In genomic region chr22:38773363-38773946, GRCh38 we compare ENCODE assay signal across 22 cellular contexts. TPM values are rescaled to one million over a fixed set of nuclear protein-coding genes. Genes with fewer than 3 reads are reported as not detected.
DNase-seq lines count a peak whose midpoint lies in the region; ATAC-seq, FAIRE-seq and TF ChIP-seq lines count a peak whose summit lies in the region.
"Had no signal": no experiment of that assay in that cellular context is flagged by ENCODE, and none has a peak within 500 bp of the region (broad histone marks: within the 10 kb centered on the region; RNA-seq: fewer than 3 reads in every experiment).

No MANE protein-coding gene starts in this region.

- TF ChIP-seq RAD21 in HepG2 (CRISPR knock-in tag; IDR thresholded peaks at IDR 0.05), result no peak

- TF ChIP-seq POLR2A in gastroesophageal sphincter (IDR thresholded peaks at IDR 0.05), result no peak
- TF ChIP-seq POLR2A in HepG2 (IDR thresholded peaks at IDR 0.05; ENCODE audit: insufficient read depth in 1 of 2, low read depth in 2 of 2, low read length in 2 of 2), result no peak

- peaks cover 17% of the 10 kb centered on the region for H3K27me3 Mint-ChIP-seq in astrocyte (ENCODE audit: low read depth, unreplicated experiment)
- H3K27me3 Mint-ChIP-seq: B cell; CD4-positive, alpha-beta T cell had no signal

- H3K27ac Mint-ChIP-seq in astrocyte (ENCODE audit: unreplicated experiment), result peak overlapping the region; percentile 28
- H3K27ac Mint-ChIP-seq: B cell; CD4-positive, alpha-beta T cell; CD8-positive, alpha-beta T cell had no signal

- in situ Hi-C loops in HepG2 (cut with HindIII; ENCODE audit: extremely low pct_ligation_motif_present, low pct_unique_long_range_greater_than_20kb), result no loop called here

- intact Hi-C loops in HepG2 (cut with micrococcal nuclease; ENCODE audit: unreplicated experiment), result no loop called here

- no peak for TF ChIP-seq CTCF in HEK293 (tag by site-specific recombination; IDR thresholded peaks at IDR 0.05)
- TF ChIP-seq CTCF in astrocyte (IDR thresholded peaks at IDR 0.05; ENCODE audit: insufficient read depth, low read depth, low read length), result no peak
- TF ChIP-seq CTCF in bronchial epithelial cell (IDR thresholded peaks at IDR 0.05; ENCODE audit: insufficient read depth, low read length, severe bottlenecking), result no peak
- TF ChIP-seq CTCF in gastroesophageal sphincter (IDR thresholded peaks at IDR 0.05), result no peak
- no peak for TF ChIP-seq CTCF in HepG2 (CRISPR knock-in tag; IDR thresholded peaks at IDR 0.05)

- H3K4me2 ChIP-seq in astrocyte (ENCODE audit: low read length) (no peak overlapping the region), HepG2 (ENCODE audit: low read depth, low read length) (no peak overlapping the region)

- H3K4me3 ChIP-seq in HEK293 (ENCODE audit: low read depth, low read length) (no peak overlapping the region), astrocyte (ENCODE audit: insufficient read depth, low read depth, low read length) (no peak overlapping the region), bronchial epithelial cell (ENCODE audit: low read depth, low read length) (no peak overlapping the region), gastroesophageal sphincter (no peak overlapping the region), HepG2 (replicated peaks in 1 of 3; ENCODE audit: insufficient read depth in 1 of 3, low read depth in 2 of 3, low read length in 3 of 3) (no peak overlapping the region)
- H3K4me3 ChIP-seq: BLaER1 treated with 17β-estradiol and CSF1 and Interleukin-3, amounts not matched to agents 10 nM and 100 nM had no signal

- H3K4me1 Mint-ChIP-seq in astrocyte (ENCODE audit: low read depth, unreplicated experiment), result no peaks in the 10 kb centered on the region

- TF ChIP-seq EP300 in gastroesophageal sphincter (IDR thresholded peaks at IDR 0.05), result no peak
- no peak for TF ChIP-seq EP300 in HepG2 (IDR thresholded peaks at IDR 0.05; ENCODE audit: low read depth in 2 of 2, low read length in 2 of 2)
- no peak for TF ChIP-seq EP300 in HepG2 (CRISPR knock-in tag; IDR thresholded peaks at IDR 0.05; ENCODE audit: borderline replicate concordance)

- H3K79me2 ChIP-seq in astrocyte (ENCODE audit: insufficient read depth, low read length) (no peaks in the 10 kb centered on the region), HepG2 (ENCODE audit: insufficient read depth, low read length) (no peaks in the 10 kb centered on the region)

- no peak overlapping the region for H3K27ac ChIP-seq in HEK293 (ENCODE audit: extremely low read depth, low read depth, low read length)
- H3K27ac ChIP-seq in astrocyte (ENCODE audit: low read depth, low read length), result no peak overlapping the region
- no peak overlapping the region for H3K27ac ChIP-seq in gastroesophageal sphincter
- no peak overlapping the region for H3K27ac ChIP-seq in HepG2 (ENCODE audit: extremely low read length, insufficient read depth, low read length)
- H3K27ac ChIP-seq: BLaER1 treated with 17β-estradiol and CSF1 and Interleukin-3, amounts not matched to agents 10 nM and 100 nM; C4-2B had no signal

- no TSS peak for BruUV-seq in HepG2 (replicated peaks; lab: Mats Ljungman, UMichigan)

- ATAC-seq in gastroesophageal sphincter, result no peak
- ATAC-seq in HepG2, result no peak
- ATAC-seq: CD8-positive, alpha-beta T cell had no signal

- H3K36me3 ChIP-seq in HEK293 (ENCODE audit: control insufficient read depth in 2 of 2, insufficient read depth in 1 of 2, low read length in 2 of 2) (no peaks in the 10 kb centered on the region), astrocyte (ENCODE audit: insufficient read depth, low read length) (no peaks in the 10 kb centered on the region), bronchial epithelial cell (ENCODE audit: control insufficient read depth, insufficient read depth, low read length) (no peaks in the 10 kb centered on the region), gastroesophageal sphincter (peaks cover 0 to 14% of the 10 kb centered on the region in 2 donors), HepG2 (replicated peaks in 1 of 2; ENCODE audit: control insufficient read depth in 1 of 2, insufficient read depth in 2 of 2, low read length in 2 of 2) (no peaks in the 10 kb centered on the region)

- H3K4me3 Mint-ChIP-seq in astrocyte (ENCODE audit: unreplicated experiment), result no peak overlapping the region
- H3K4me3 Mint-ChIP-seq: B cell; CD4-positive, alpha-beta T cell; CD8-positive, alpha-beta T cell had no signal

- POLR2A ChIA-PET in HEK293 (lab: Yijun Ruan, JAX), result no interaction called here
- POLR2A ChIA-PET in HepG2 (lab: Yijun Ruan, JAX), result no interaction called here

- WGBS in gastroesophageal sphincter (ENCODE audit: low coverage in 1 of 2), 2 donors, result 86 to 96% methylated on average over 4 of the region's 4 CpGs
- 46% methylated on average over 4 of the region's 4 CpGs for WGBS in HepG2 (ENCODE audit: low lambda C conversion rate)

- no peak for DNase-seq in astrocyte (ENCODE audit: low read depth)
- no peak for DNase-seq in bronchial epithelial cell (ENCODE audit: low read depth)
- DNase-seq in GOT3 (lab: John Stamatoyannopoulos, UW), result no peak
- DNase-seq in NCI-H510A (lab: John Stamatoyannopoulos, UW), result no peak
- no peak for DNase-seq in HepG2 (ENCODE audit: low spot score)
- DNase-seq: 8988T; AML-193; Caco-2; Calu3; CD4-positive, alpha-beta T cell; CD8-positive, alpha-beta T cell; DMS79 treated with DMSO at 0.1 percent for 48 hours; GF-D8 had no signal

- H2AFZ ChIP-seq in astrocyte (ENCODE audit: low read depth, low read length), result no peak overlapping the region
- no peak overlapping the region for H2AFZ ChIP-seq in HepG2 (ENCODE audit: low read length)

- H4K20me1 ChIP-seq in astrocyte (ENCODE audit: insufficient read depth, low read length) (no peaks in the 10 kb centered on the region), HepG2 (ENCODE audit: insufficient read depth, low read length) (no peaks in the 10 kb centered on the region)

- no peaks in the 10 kb centered on the region for H3K9me3 ChIP-seq in HEK293 (ENCODE audit: control insufficient read depth, insufficient read depth, low read depth, low read length)
- H3K9me3 ChIP-seq in astrocyte (ENCODE audit: insufficient read depth, low read depth, low read length), result no peaks in the 10 kb centered on the region
- H3K9me3 ChIP-seq in gastroesophageal sphincter, result no peaks in the 10 kb centered on the region
- no peaks in the 10 kb centered on the region for H3K9me3 ChIP-seq in HepG2 (ENCODE audit: low read length)
- H3K9me3 ChIP-seq: BLaER1 treated with 17β-estradiol and CSF1 and Interleukin-3, amounts not matched to agents 10 nM and 100 nM; Caco-2 had no signal

- H3K36me3 Mint-ChIP-seq in astrocyte (ENCODE audit: low read depth, unreplicated experiment), result no peaks in the 10 kb centered on the region

- CTCF ChIA-PET in HEK293 (lab: Yijun Ruan, JAX) (interaction anchor here (0.9 kb wide), 1 partner anchor 97 kb away, joined by 3 read pairs; no protein-coding TSS in a partner anchor), HepG2 (lab: Yijun Ruan, JAX; ENCODE audit: low intra/inter-chr PET ratio, low total read pairs) (no interaction called here)

- H3K9ac ChIP-seq in astrocyte (ENCODE audit: low read length) (no peak overlapping the region), HepG2 (ENCODE audit: insufficient read depth, low read depth, low read length) (no peak overlapping the region)
- H3K9ac ChIP-seq: BLaER1 treated with 17β-estradiol and CSF1 and Interleukin-3, amounts not matched to agents 10 nM and 100 nM had no signal

- H3K27me3 ChIP-seq in astrocyte (ENCODE audit: insufficient read depth, low read length), result no peaks in the 10 kb centered on the region
- no peaks in the 10 kb centered on the region for H3K27me3 ChIP-seq in bronchial epithelial cell (ENCODE audit: control insufficient read depth, insufficient read depth, low read length)
- H3K27me3 ChIP-seq in gastroesophageal sphincter, result no peaks in the 10 kb centered on the region
- H3K27me3 ChIP-seq in HepG2 (ENCODE audit: control insufficient read depth in 1 of 2, insufficient read depth in 2 of 2, low read length in 2 of 2), result peaks cover 1 to 12% of the 10 kb centered on the region in 2 experiments; a peak in 1 of 5 replicates
- H3K27me3 ChIP-seq: BLaER1 treated with 17β-estradiol and CSF1 and Interleukin-3, amounts not matched to agents 10 nM and 100 nM had no signal

- H3K9me3 Mint-ChIP-seq in astrocyte (ENCODE audit: unreplicated experiment), result no peaks in the 10 kb centered on the region
- H3K9me3 Mint-ChIP-seq: CD4-positive, alpha-beta T cell; CD8-positive, alpha-beta T cell had no signal

- FAIRE-seq in astrocyte (lab: Jason Lieb, UNC), result no peak
- FAIRE-seq in bronchial epithelial cell (lab: Jason Lieb, UNC), result peak; percentile 7
- FAIRE-seq in HepG2 (lab: Jason Lieb, UNC), result no peak
- FAIRE-seq: A204.1, D721Med, G401.6, GM12891 had no signal

- H3K4me1 ChIP-seq in HEK293 (ENCODE audit: control insufficient read depth, insufficient read depth, low read length), result no peaks in the 10 kb centered on the region
- H3K4me1 ChIP-seq in astrocyte (ENCODE audit: insufficient read depth, low read length), result no peaks in the 10 kb centered on the region
- H3K4me1 ChIP-seq in gastroesophageal sphincter, result peaks cover 0 to 7% (median 0%) of the 10 kb centered on the region in 3 donors
- H3K4me1 ChIP-seq in HepG2 (ENCODE audit: insufficient read depth, low read length), result peaks cover 17% of the 10 kb centered on the region; the same call in 1 of the 2 replicates
- H3K4me1 ChIP-seq: Caco-2 had no signal

RNA-seq across cellular contexts. Expression of gene SUN2, which starts 17.7 kb away (rescaled TPM):
- total RNA-seq in astrocyte (46.5 and 51.0 TPM in 2 replicates), bronchial epithelial cell (46.3 and 51.6 TPM in 2 replicates), gastroesophageal sphincter (100 to 1,000 TPM; 339 to 594 (median 409) TPM), HepG2 (2016; rRNA removed; fragmentation: Illumina TruSeq; extraction: Trizol) (18.2 and 45.6 TPM in 2 replicates)
- 7.7 and 8.7 TPM in 2 replicates for total RNA-seq in HepG2 (2016; cell fraction: cytosol; rRNA removed; fragmentation: Illumina TruSeq; extraction: Trizol; ENCODE audit: low read depth)
- total RNA-seq in HepG2 (2016; cell fraction: insoluble cytoplasmic fraction; rRNA removed; fragmentation: Illumina TruSeq; extraction: Trizol), result 15.8 and 46.5 TPM in 2 replicates
- total RNA-seq in HepG2 (2016; cell fraction: membrane; rRNA removed; fragmentation: Illumina TruSeq; extraction: Trizol), result 8.0 and 10.1 TPM in 2 replicates
- 45.0 and 55.0 TPM in 2 replicates for total RNA-seq in HepG2 (2016; cell fraction: nucleus; rRNA removed; fragmentation: Illumina TruSeq; extraction: Trizol)
- 56.6 and 94.4 TPM in 2 replicates for polyA plus RNA-seq in HepG2 (2011; rRNA removed)
- 56.4 and 70.2 TPM in 2 replicates for polyA plus RNA-seq in HepG2 (2011; cell fraction: cytosol; rRNA removed)
- 131 and 136 TPM in 2 replicates for polyA plus RNA-seq in HepG2 (2011; cell fraction: nucleus; rRNA removed)
- polyA plus RNA-seq in HepG2 (2012), result 54.3 and 62.5 TPM in 2 replicates
- 1.7 and 2.0 TPM in 2 replicates for polyA plus RNA-seq in HepG2 (2016; cell fraction: cytosol; fragmentation: Illumina TruSeq; extraction: Trizol; ENCODE audit: low read depth)
- polyA plus RNA-seq in HepG2 (2016; cell fraction: insoluble cytoplasmic fraction; fragmentation: Illumina TruSeq; extraction: Trizol; ENCODE audit: low read depth), result 13.1 and 15.6 TPM in 2 replicates
- 2.6 and 3.3 TPM in 2 replicates for polyA plus RNA-seq in HepG2 (2016; cell fraction: membrane; fragmentation: Illumina TruSeq; extraction: Trizol; ENCODE audit: low read depth)
- 64.6 and 66.8 TPM in 2 replicates for polyA plus RNA-seq in HepG2 (2016; cell fraction: nucleus; fragmentation: Illumina TruSeq; extraction: Trizol; ENCODE audit: insufficient read depth, low read depth)
- polyA minus RNA-seq in HepG2 (2011; rRNA and poly(A)+ RNA removed; ENCODE audit: low replicate concordance), result 70.8 and 210 TPM in 2 replicates
- polyA minus RNA-seq in HepG2 (2011; cell fraction: cytosol; rRNA and poly(A)+ RNA removed), result 64.5 and 71.6 TPM in 2 replicates
- 46.5 and 51.3 TPM in 2 replicates for polyA minus RNA-seq in HepG2 (2011; cell fraction: nucleus; rRNA and poly(A)+ RNA removed)

RNA-seq across cellular contexts. Expression of gene DNAL4, which starts 20.5 kb away (rescaled TPM):
- 12.8 and 12.9 TPM in 2 replicates for total RNA-seq in astrocyte
- 32.6 and 44.3 TPM in 2 replicates for total RNA-seq in bronchial epithelial cell
- 10 to 100 TPM in 3 of 4 donors, 1 to 10 TPM in 1; 10.0 to 16.1 (median 14.6) TPM for total RNA-seq in gastroesophageal sphincter
- total RNA-seq in HepG2 (2016; rRNA removed; fragmentation: Illumina TruSeq; extraction: Trizol), result 8.0 and 8.8 TPM in 2 replicates
- total RNA-seq in HepG2 (2016; cell fraction: cytosol; rRNA removed; fragmentation: Illumina TruSeq; extraction: Trizol; ENCODE audit: low read depth), result 8.4 and 10.6 TPM in 2 replicates
- 7.8 and 8.3 TPM in 2 replicates for total RNA-seq in HepG2 (2016; cell fraction: insoluble cytoplasmic fraction; rRNA removed; fragmentation: Illumina TruSeq; extraction: Trizol)
- total RNA-seq in HepG2 (2016; cell fraction: membrane; rRNA removed; fragmentation: Illumina TruSeq; extraction: Trizol), result 15.9 and 18.1 TPM in 2 replicates
- total RNA-seq in HepG2 (2016; cell fraction: nucleus; rRNA removed; fragmentation: Illumina TruSeq; extraction: Trizol), result 3.2 and 3.8 TPM in 2 replicates
- 9.0 and 10.7 TPM in 2 replicates for polyA plus RNA-seq in HepG2 (2011; rRNA removed)
- polyA plus RNA-seq in HepG2 (2011; cell fraction: cytosol; rRNA removed), result 11.6 and 14.0 TPM in 2 replicates
- 6.6 and 8.0 TPM in 2 replicates for polyA plus RNA-seq in HepG2 (2011; cell fraction: nucleus; rRNA removed)
- polyA plus RNA-seq in HepG2 (2012), result 4.6 and 5.9 TPM in 2 replicates
- 10.5 and 11.9 TPM in 2 replicates for polyA plus RNA-seq in HepG2 (2016; cell fraction: cytosol; fragmentation: Illumina TruSeq; extraction: Trizol; ENCODE audit: low read depth)
- 7.7 and 9.2 TPM in 2 replicates for polyA plus RNA-seq in HepG2 (2016; cell fraction: insoluble cytoplasmic fraction; fragmentation: Illumina TruSeq; extraction: Trizol; ENCODE audit: low read depth)
- 13.7 and 14.4 TPM in 2 replicates for polyA plus RNA-seq in HepG2 (2016; cell fraction: membrane; fragmentation: Illumina TruSeq; extraction: Trizol; ENCODE audit: low read depth)
- polyA plus RNA-seq in HepG2 (2016; cell fraction: nucleus; fragmentation: Illumina TruSeq; extraction: Trizol; ENCODE audit: insufficient read depth, low read depth), result 5.5 and 8.1 TPM in 2 replicates
- 6.9 and 10.7 TPM in 2 replicates for polyA minus RNA-seq in HepG2 (2011; rRNA and poly(A)+ RNA removed; ENCODE audit: low replicate concordance)
- polyA minus RNA-seq in HepG2 (2011; cell fraction: cytosol; rRNA and poly(A)+ RNA removed), result 1.5 and 2.4 TPM in 2 replicates
- 1.0 and 1.5 TPM in 2 replicates for polyA minus RNA-seq in HepG2 (2011; cell fraction: nucleus; rRNA and poly(A)+ RNA removed)

Comparison
In these comparisons a context has a peak if more than half of its experiments do, and no peak if none do; other contexts are left out.
1. Of the 63 proteins assayed by ChIP-seq in both HepG2 and HEK293: peak only in HepG2: none; only in HEK293: ZBTB20; in both: none; in neither: 62.